ENCODE assay signal across 25 cellular contexts in genomic region chr5:38069360-38069759, GRCh38.
DNase-seq lines count a peak whose midpoint lies in the region; ATAC-seq, FAIRE-seq and TF ChIP-seq lines count a peak whose summit lies in the region.
"Had no signal": no experiment of that assay in that cellular context is flagged by ENCODE, and none has a peak within 500 bp of the region (broad histone marks: within the 10 kb centered on the region; RNA-seq: fewer than 3 reads in every experiment).

No MANE protein-coding gene starts in this region.

- no peak for TF ChIP-seq POLR2A in GM12892 (IDR thresholded peaks at IDR 0.05; ENCODE audit: low read depth, low read length)

- no peaks in the 10 kb centered on the region for H3K36me3 ChIP-seq in mesenchymal stem cell (ENCODE audit: control insufficient read depth in 1 of 2, insufficient read depth in 2 of 2, low read depth in 1 of 2, low read length in 2 of 2)
- H3K36me3 ChIP-seq: vagina had no signal

- no peaks in the 10 kb centered on the region for H3K79me1 ChIP-seq in mesenchymal stem cell (replicated peaks; ENCODE audit: low read length, poor library complexity, severe bottlenecking)

- no peak overlapping the region for H3K9ac ChIP-seq in mesenchymal stem cell (ENCODE audit: low read length)

- in situ Hi-C loops in G401 (cut with HindIII; ENCODE audit: low sequenced_read_pairs) = no loop called here

- intact Hi-C loops in cardiac septum (cut with DNase I) = no loop called here

- no peak overlapping the region for H2AFZ ChIP-seq in mesenchymal stem cell (ENCODE audit: low read depth, low read length)

- no peak overlapping the region for H3K4me3 Mint-ChIP-seq in activated CD8-positive, alpha-beta memory T cell treated with anti-CD3 and anti-CD28 coated beads, Interleukin-2, amount 10 ng/mL, durations not matched to agents 7 days and 5 days
- H3K4me3 Mint-ChIP-seq: activated naive CD4-positive, alpha-beta T cell treated with anti-CD3 and anti-CD28 coated beads, Interleukin-2, amount 50 U/mL, for 24 hours; dendritic cell treated with granulocyte-macrophage colony-stimulating factor and Interleukin-4, amounts not matched to agents 40 ng/mL and 50 ng/mL, for 4 days; HFFc6; memory B cell; natural killer cell treated with Interleukin-12 subunit alpha and Interleukin-12 subunit beta and Interleukin-15 and Interleukin-18, amount 100 ng/mL, for 72 hours; T-cell had no signal

- no peak for ATAC-seq in activated CD8-positive, alpha-beta memory T cell treated with anti-CD3 and anti-CD28 coated beads, Interleukin-2, amount 10 ng/mL, durations not matched to agents 7 days and 5 days
- ATAC-seq: GM12878; natural killer cell treated with Interleukin-12 subunit alpha and Interleukin-12 subunit beta and Interleukin-15 and Interleukin-18, amount 100 ng/mL, for 72 hours; T-cell had no signal

- H2BK5ac ChIP-seq in mesenchymal stem cell (ENCODE audit: low read depth, low read length, poor library complexity, severe bottlenecking) = no peak overlapping the region

- H3K27ac ChIP-seq in epithelial cell of prostate (no peak overlapping the region), mesenchymal stem cell (ENCODE audit: low read length, poor library complexity, severe bottlenecking) (peak overlapping the region; percentile 44)
- H3K27ac ChIP-seq: vagina had no signal

- peaks cover 0 to 21% of the 10 kb centered on the region in 2 experiments for H3K27me3 ChIP-seq in mesenchymal stem cell (ENCODE audit: control insufficient read depth in 1 of 2, insufficient read depth in 1 of 2, low read length in 2 of 2)
- H3K27me3 ChIP-seq: vagina had no signal

- H3K36me3 Mint-ChIP-seq in activated CD8-positive, alpha-beta memory T cell treated with anti-CD3 and anti-CD28 coated beads, Interleukin-2, amount 10 ng/mL, durations not matched to agents 7 days and 5 days = no peaks in the 10 kb centered on the region
- H3K36me3 Mint-ChIP-seq: activated naive CD4-positive, alpha-beta T cell treated with anti-CD3 and anti-CD28 coated beads, Interleukin-2, amount 50 U/mL, for 24 hours; memory B cell; natural killer cell treated with Interleukin-12 subunit alpha and Interleukin-12 subunit beta and Interleukin-15 and Interleukin-18, amount 100 ng/mL, for 72 hours; T-cell had no signal

- H3K27me3 Mint-ChIP-seq in activated CD8-positive, alpha-beta memory T cell treated with anti-CD3 and anti-CD28 coated beads, Interleukin-2, amount 10 ng/mL, durations not matched to agents 7 days and 5 days = no peaks in the 10 kb centered on the region
- H3K27me3 Mint-ChIP-seq: dendritic cell treated with granulocyte-macrophage colony-stimulating factor and Interleukin-4, amounts not matched to agents 40 ng/mL and 50 ng/mL, for 4 days; memory B cell; natural killer cell treated with Interleukin-12 subunit alpha and Interleukin-12 subunit beta and Interleukin-15 and Interleukin-18, amount 100 ng/mL, for 72 hours; progenitor cell of endocrine pancreas; T-cell had no signal

- H3K4me2 ChIP-seq in mesenchymal stem cell (ENCODE audit: low read length, poor library complexity, severe bottlenecking) = no peak overlapping the region

- no peak overlapping the region for H2BK12ac ChIP-seq in mesenchymal stem cell (ENCODE audit: low read length in 2 of 2)

- H3K9me3 Mint-ChIP-seq in activated CD8-positive, alpha-beta memory T cell treated with anti-CD3 and anti-CD28 coated beads, Interleukin-2, amount 10 ng/mL, durations not matched to agents 7 days and 5 days (ENCODE audit: low read depth) = no peaks in the 10 kb centered on the region
- H3K9me3 Mint-ChIP-seq: activated naive CD4-positive, alpha-beta T cell treated with anti-CD3 and anti-CD28 coated beads, Interleukin-2, amount 50 U/mL, for 24 hours; HFFc6 had no signal

- peaks cover 3% of the 10 kb centered on the region for H3K9me3 ChIP-seq in mesenchymal stem cell (ENCODE audit: control insufficient read depth, low read length)
- H3K9me3 ChIP-seq: vagina had no signal

- no peaks in the 10 kb centered on the region for H3K4me1 Mint-ChIP-seq in activated CD8-positive, alpha-beta memory T cell treated with anti-CD3 and anti-CD28 coated beads, Interleukin-2, amount 10 ng/mL, durations not matched to agents 7 days and 5 days
- H3K4me1 Mint-ChIP-seq: activated naive CD4-positive, alpha-beta T cell treated with anti-CD3 and anti-CD28 coated beads, Interleukin-2, amount 50 U/mL, for 24 hours; memory B cell; T-cell had no signal

- no peak overlapping the region for H3K4me3 ChIP-seq in mesenchymal stem cell (ENCODE audit: insufficient read depth in 1 of 2, low read depth in 1 of 2, low read length in 2 of 2)
- H3K4me3 ChIP-seq: GM12878, vagina had no signal

- DNase-seq in G401 (ENCODE audit: low spot score) (peak; percentile 89), NCI-H446 treated with DMSO at 0.1 percent for 48 hours (lab: John Stamatoyannopoulos, UW) (peak; percentile 97), epithelial cell of prostate (ENCODE audit: low read depth, low spot score) (peak; percentile 3), mesenchymal stem cell (peak; percentile 27), cardiac septum (ENCODE audit: low spot score) (no peak), GM12892 (ENCODE audit: insufficient read length) (no peak)
- no peak for DNase-seq in activated T-cell treated with anti-CD3 and anti-CD28 coated beads, Interleukin-2, amount 50 U/mL, for 1 hour
- DNase-seq in activated CD8-positive, alpha-beta memory T cell treated with anti-CD3 and anti-CD28 coated beads, Interleukin-2, amount 10 ng/mL, durations not matched to agents 7 days and 5 days = no peak
- DNase-seq: COR-L47; erythroblast; GF-D8; glutamatergic neuron; HFFc6; NCI-H1417 treated with DMSO at 0.1 percent for 48 hours; SHP77; small intestine; stimulated activated CD4-positive, alpha-beta T cell treated with anti-CD3 and anti-CD28 coated beads, Interleukin-4, amount 100 ng/mL, for 4 hours; T-cell had no signal

- no peak overlapping the region for H2BK15ac ChIP-seq in mesenchymal stem cell (ENCODE audit: low read depth, poor library complexity, severe bottlenecking)

- no peak overlapping the region for H3K4ac ChIP-seq in mesenchymal stem cell (ENCODE audit: low read depth in 1 of 2, low read length in 2 of 2)

- no peak overlapping the region for H3K27ac Mint-ChIP-seq in activated CD8-positive, alpha-beta memory T cell treated with anti-CD3 and anti-CD28 coated beads, Interleukin-2, amount 10 ng/mL, durations not matched to agents 7 days and 5 days
- H3K27ac Mint-ChIP-seq: activated naive CD4-positive, alpha-beta T cell treated with anti-CD3 and anti-CD28 coated beads, Interleukin-2, amount 50 U/mL, for 24 hours; dendritic cell treated with granulocyte-macrophage colony-stimulating factor and Interleukin-4, amounts not matched to agents 40 ng/mL and 50 ng/mL, for 4 days; HFFc6; memory B cell; natural killer cell treated with Interleukin-12 subunit alpha and Interleukin-12 subunit beta and Interleukin-15 and Interleukin-18, amount 100 ng/mL, for 72 hours; progenitor cell of endocrine pancreas; T-cell had no signal

- H3K14ac ChIP-seq in mesenchymal stem cell (ENCODE audit: low read length in 2 of 2) = no peak overlapping the region

- no peak overlapping the region for H2BK120ac ChIP-seq in mesenchymal stem cell (ENCODE audit: low read depth, low read length)

- FAIRE-seq in GM12892 (lab: Jason Lieb, UNC) = no peak
- FAIRE-seq: GM12878 had no signal

- CTCF ChIA-PET in activated CD8-positive, alpha-beta memory T cell treated with anti-CD3 and anti-CD28 coated beads, Interleukin-2, amount 10 ng/mL, durations not matched to agents 7 days and 5 days (lab: Charles Lee) = no interaction called here

- H4K91ac ChIP-seq in mesenchymal stem cell (ENCODE audit: low read length) = no peak overlapping the region

- no peak overlapping the region for H3K23ac ChIP-seq in mesenchymal stem cell (ENCODE audit: low read length in 2 of 2)

- WGBS in mesenchymal stem cell = 94% methylated on average over 2 of the region's 3 CpGs

- H3K4me1 ChIP-seq in mesenchymal stem cell (ENCODE audit: control insufficient read depth, insufficient read depth, low read depth, low read length) = peaks cover 4% of the 10 kb centered on the region
- H3K4me1 ChIP-seq: vagina had no signal

- no peak overlapping the region for H3K18ac ChIP-seq in mesenchymal stem cell (ENCODE audit: low read depth in 1 of 2, low read length in 2 of 2)

- no peak overlapping the region for H4K8ac ChIP-seq in mesenchymal stem cell (ENCODE audit: low read length)

- H2AK5ac ChIP-seq in mesenchymal stem cell (ENCODE audit: low read length, severe bottlenecking) = no peak overlapping the region

Comparison
In these comparisons a context has a peak if more than half of its experiments do, and no peak if none do; other contexts are left out.
1. DNase-seq: peak in G401 (single experiment), NCI-H446 treated with DMSO at 0.1 percent for 48 hours (single experiment), epithelial cell of prostate (single experiment) and mesenchymal stem cell (single experiment); none in activated T-cell treated with anti-CD3 and anti-CD28 coated beads, Interleukin-2, amount 50 U/mL, for 1 hour (single experiment), cardiac septum (single experiment), GM12892 (single experiment) and activated CD8-positive, alpha-beta memory T cell treated with anti-CD3 and anti-CD28 coated beads, Interleukin-2, amount 10 ng/mL, durations not matched to agents 7 days and 5 days (single experiment).